Comparison of ENCODE assay signal across 16 cellular contexts in genomic region chr9:100088202-100088601, GRCh38. TPM values are rescaled to one million over a fixed set of nuclear protein-coding genes. Genes with fewer than 3 reads are reported as not detected.
DNase-seq lines count a peak whose midpoint lies in the region; ATAC-seq and TF ChIP-seq lines count a peak whose summit lies in the region.
"Had no signal": no experiment of that assay in that cellular context is flagged by ENCODE, and none has a peak within 500 bp of the region (broad histone marks: within the 10 kb centered on the region; RNA-seq: fewer than 3 reads in every experiment).

No MANE protein-coding gene starts in this region.

- H3K9me3 Mint-ChIP-seq in activated naive CD4-positive, alpha-beta T cell treated with anti-CD3 and anti-CD28 coated beads for 36 hours, result no peaks in the 10 kb centered on the region

- no peaks in the 10 kb centered on the region for H3K36me3 ChIP-seq in mammary epithelial cell (ENCODE audit: insufficient read depth, low read length)
- H3K36me3 ChIP-seq: ovary, vagina had no signal

- no peak for TF ChIP-seq CTCF in mammary epithelial cell (conservative IDR thresholded peaks at IDR 0.05 in 1 of 2, IDR thresholded peaks at IDR 0.05 in 1 of 2; ENCODE audit: extremely low read depth in 1 of 2, insufficient read depth in 1 of 2, low read depth in 1 of 2, low read length in 2 of 2)

- H3K9me3 ChIP-seq in mammary epithelial cell (replicated peaks; ENCODE audit: insufficient read depth, low read length), result no peaks in the 10 kb centered on the region
- H3K9me3 ChIP-seq: ovary, vagina had no signal

- H3K27me3 ChIP-seq in mammary epithelial cell (ENCODE audit: insufficient read depth, low read length), result peaks cover 5% of the 10 kb centered on the region
- H3K27me3 ChIP-seq: ovary, vagina had no signal

- peaks cover 82% of the 10 kb centered on the region for H3K79me2 ChIP-seq in mammary epithelial cell (ENCODE audit: insufficient read depth, low read length)

- in situ Hi-C loops in mammary epithelial cell (cut with MboI; ENCODE audit: low sequenced_read_pairs in 2 of 2), result no loop called here

- H3K36me3 Mint-ChIP-seq in activated naive CD4-positive, alpha-beta T cell treated with anti-CD3 and anti-CD28 coated beads for 36 hours (ENCODE audit: low read depth), result peaks cover 1% of the 10 kb centered on the region

- BruUV-seq in mammary epithelial cell (replicated peaks; lab: Mats Ljungman, UMichigan), result no TSS peak

- CTCF ChIA-PET in activated naive CD4-positive, alpha-beta T cell treated with anti-CD3 and anti-CD28 coated beads for 36 hours (lab: Charles Lee), result no interaction called here
- CTCF ChIA-PET in mammary epithelial cell (lab: Charles Lee; ENCODE audit: low non-redundant PET), result no interaction called here

- peaks cover 12% of the 10 kb centered on the region for H3K4me1 ChIP-seq in mammary epithelial cell (ENCODE audit: insufficient read depth, low read length)

- peak overlapping the region; percentile 4 for H3K4me3 Mint-ChIP-seq in activated naive CD4-positive, alpha-beta T cell treated with anti-CD3 and anti-CD28 coated beads for 36 hours

- no peaks in the 10 kb centered on the region for H3K27me3 Mint-ChIP-seq in activated naive CD4-positive, alpha-beta T cell treated with anti-CD3 and anti-CD28 coated beads for 36 hours (ENCODE audit: low read depth)

- no peak overlapping the region for H2AFZ ChIP-seq in mammary epithelial cell (ENCODE audit: low read depth, low read length)

- dilution Hi-C loops in mammary epithelial cell (cut with HindIII; ENCODE audit: low sequenced_read_pairs), result no loop called here

- peak overlapping the region; percentile 3 for H3K27ac Mint-ChIP-seq in activated naive CD4-positive, alpha-beta T cell treated with anti-CD3 and anti-CD28 coated beads for 36 hours

- H3K27ac ChIP-seq in mammary epithelial cell (ENCODE audit: insufficient read depth, low read depth, low read length), result no peak overlapping the region
- H3K27ac ChIP-seq: ovary, vagina had no signal

- H3K9ac ChIP-seq in mammary epithelial cell (ENCODE audit: insufficient read depth, low read length), result no peak overlapping the region

- H3K4me2 ChIP-seq in mammary epithelial cell (ENCODE audit: insufficient read depth, low read depth, low read length), result no peak overlapping the region

- DNase-seq in activated naive CD4-positive, alpha-beta T cell treated with anti-CD3 and anti-CD28 coated beads for 36 hours, result peak; percentile 30
- DNase-seq in activated naive CD4-positive, alpha-beta T cell (lab: John Stamatoyannopoulos, UW), result no peak
- peak; percentile 60 for DNase-seq in OCI-M1 (lab: John Stamatoyannopoulos, UW)
- DNase-seq in mammary epithelial cell, result peak; percentile 31
- DNase-seq in renal cortical epithelial cell (ENCODE audit: low read depth), result peak; percentile 49
- DNase-seq in occipital lobe (lab: John Stamatoyannopoulos, UW), result no peak
- DNase-seq: DMS79 treated with DMSO at 0.1 percent for 48 hours; H7; hypothalamus; NCI-H1092 treated with DMSO at 0.1 percent for 48 hours; ovary; stimulated activated CD8-positive, alpha-beta memory T cell treated with anti-CD3 and anti-CD28 coated beads, Interleukin-4, amount 100 ng/mL, for 48 hours had no signal

- intact Hi-C loops in activated naive CD4-positive, alpha-beta T cell treated with anti-CD3 and anti-CD28 coated beads for 36 hours (cut with micrococcal nuclease), result no loop called here
- intact Hi-C loops in mammary epithelial cell (cut with micrococcal nuclease), result no loop called here

- ATAC-seq in HG03045 (IDR thresholded peaks at IDR 0.05; ENCODE audit: unreplicated experiment) (no peak), HG03108 (IDR thresholded peaks at IDR 0.05; ENCODE audit: unreplicated experiment) (no peak)

- no peak overlapping the region for H3K4me3 ChIP-seq in mammary epithelial cell (replicated peaks in 1 of 3; ENCODE audit: insufficient read depth in 1 of 3, low read depth in 2 of 3, low read length in 3 of 3)
- H3K4me3 ChIP-seq: lung, ovary, vagina had no signal

- H3K4me1 Mint-ChIP-seq in activated naive CD4-positive, alpha-beta T cell treated with anti-CD3 and anti-CD28 coated beads for 36 hours (ENCODE audit: low read depth), result peaks cover 69% of the 10 kb centered on the region

- WGBS in mammary epithelial cell (ENCODE audit: low coverage, missing lambda C conversion rate), result 71% methylated on average over 4 of the region's 4 CpGs

- H4K20me1 ChIP-seq in mammary epithelial cell (ENCODE audit: insufficient read depth, low read length), result peaks cover 36% of the 10 kb centered on the region

RNA-seq across cellular contexts. Expression of gene ERP44, which starts 10.6 kb away (rescaled TPM):
- total RNA-seq in activated naive CD4-positive, alpha-beta T cell treated with anti-CD3 and anti-CD28 coated beads for 36 hours, result 1 to 10 TPM; 9.1 to 9.5 TPM
- 10 to 100 TPM; 11.0 to 16.9 TPM for total RNA-seq in mammary epithelial cell
- polyA plus RNA-seq in mammary epithelial cell, result 8.2 TPM
- 10.1 TPM for polyA minus RNA-seq in mammary epithelial cell
- 13.7 and 18.1 TPM in 2 replicates for total RNA-seq in renal cortical epithelial cell
- 31.5 TPM for total RNA-seq in occipital lobe

RNA-seq across cellular contexts. Expression of gene INVS, which starts 10.8 kb away (rescaled TPM):
- total RNA-seq in activated naive CD4-positive, alpha-beta T cell treated with anti-CD3 and anti-CD28 coated beads for 36 hours, result 1 to 10 TPM; 5.7 to 7.3 TPM
- total RNA-seq in mammary epithelial cell (10 to 100 TPM; 21.0 to 22.8 TPM), renal cortical epithelial cell (21.4 and 45.6 TPM in 2 replicates), occipital lobe (24.2 TPM)
- 9.7 TPM for polyA plus RNA-seq in mammary epithelial cell
- polyA minus RNA-seq in mammary epithelial cell, result 33.1 TPM

Comparison
In these comparisons a context has a peak if more than half of its experiments do, and no peak if none do; other contexts are left out.
1. DNase-seq: peak in activated naive CD4-positive, alpha-beta T cell treated with anti-CD3 and anti-CD28 coated beads for 36 hours (single experiment), OCI-M1 (single experiment), mammary epithelial cell (single experiment) and renal cortical epithelial cell (single experiment); none in activated naive CD4-positive, alpha-beta T cell (0 of 4) and occipital lobe (single experiment).